In the genomic region with DNA sequence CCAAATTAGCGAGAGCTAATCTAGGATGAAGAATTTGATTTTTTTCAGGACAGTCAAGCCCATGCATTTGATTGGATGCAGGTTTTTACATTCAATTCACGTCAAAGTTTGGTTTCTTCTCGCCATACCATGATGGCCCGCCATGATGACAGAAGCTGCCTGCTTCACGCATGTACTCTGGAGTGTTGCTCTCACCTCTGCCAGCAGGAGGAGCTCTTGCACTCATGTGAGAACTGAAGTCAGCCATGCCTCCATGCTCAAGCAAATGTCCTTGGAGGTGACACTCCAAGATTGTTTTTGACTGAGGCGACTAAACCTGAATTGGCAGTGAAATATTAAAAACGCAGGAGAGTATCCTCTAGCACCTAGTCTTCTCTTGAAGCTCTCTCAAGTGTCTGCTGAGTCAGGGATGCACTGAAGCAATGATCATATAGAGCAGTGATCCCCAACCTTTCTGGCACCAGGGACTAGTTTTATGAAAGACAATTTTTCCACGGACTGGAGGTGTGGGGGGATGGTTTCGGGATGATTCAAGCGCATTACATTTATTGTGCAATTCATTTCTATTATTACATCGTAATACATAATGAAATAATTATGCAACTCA, we compare ENCODE assay signal across 8 cellular contexts.
DNase-seq lines count a peak whose midpoint lies in the region; ATAC-seq and FAIRE-seq lines count a peak whose summit lies in the region.

No MANE protein-coding gene starts in this region.

- DNase-seq in SJCRH30 (peak; percentile 54 to 71), iPS-NIHi11 (ENCODE audit: low spot score) (peak; percentile 64)
- peak; percentile 68 for DNase-seq in activated naive CD8-positive, alpha-beta T cell treated with anti-CD3 and anti-CD28 coated beads, Interleukin-2, amount 50 U/mL, for 24 hours
- DNase-seq in stimulated activated CD4-positive, alpha-beta T cell treated with anti-CD3 and anti-CD28 coated beads, Interleukin-4, amount 100 ng/mL, for 4 hours: peak; percentile 27 to 53
- DNase-seq in central memory CD4-positive, alpha-beta T cell: no peak

- H3K36me3 Mint-ChIP-seq in activated naive CD8-positive, alpha-beta T cell treated with anti-CD3 and anti-CD28 coated beads, Interleukin-2, amount 50 U/mL, for 24 hours (ENCODE audit: low read depth): no peaks in the 10 kb centered on the region

- no peaks in the 10 kb centered on the region for H3K9me3 Mint-ChIP-seq in activated naive CD8-positive, alpha-beta T cell treated with anti-CD3 and anti-CD28 coated beads, Interleukin-2, amount 50 U/mL, for 24 hours

- H3K4me3 ChIP-seq in SJCRH30: no peak overlapping the region

- no peak overlapping the region for H3K27ac ChIP-seq in SJCRH30

- H3K4me1 Mint-ChIP-seq in activated naive CD8-positive, alpha-beta T cell treated with anti-CD3 and anti-CD28 coated beads, Interleukin-2, amount 50 U/mL, for 24 hours: no peaks in the 10 kb centered on the region

- ATAC-seq in GM21381 (IDR thresholded peaks at IDR 0.05; ENCODE audit: unreplicated experiment): peak; percentile 98
- peak; percentile 94 for ATAC-seq in HG03575 (IDR thresholded peaks at IDR 0.05; ENCODE audit: extremely low read depth, insufficient number of reproducible peaks, low FRiP score, unreplicated experiment)
- peak; percentile 59 for ATAC-seq in activated naive CD8-positive, alpha-beta T cell treated with anti-CD3 and anti-CD28 coated beads, Interleukin-2, amount 50 U/mL, for 24 hours

- no peak overlapping the region for H3K27ac Mint-ChIP-seq in activated naive CD8-positive, alpha-beta T cell treated with anti-CD3 and anti-CD28 coated beads, Interleukin-2, amount 50 U/mL, for 24 hours

- peaks cover 9% of the 10 kb centered on the region for H3K27me3 Mint-ChIP-seq in activated naive CD8-positive, alpha-beta T cell treated with anti-CD3 and anti-CD28 coated beads, Interleukin-2, amount 50 U/mL, for 24 hours

- H3K27me3 ChIP-seq in SJCRH30: no peaks in the 10 kb centered on the region

- no peaks in the 10 kb centered on the region for H3K4me1 ChIP-seq in SJCRH30

- H3K36me3 ChIP-seq in SJCRH30: no peaks in the 10 kb centered on the region

- peak; percentile 90 for FAIRE-seq in G401.6 (lab: Jason Lieb, UNC)

- no peaks in the 10 kb centered on the region for H3K9me3 ChIP-seq in SJCRH30 (replicated peaks)

- no peak overlapping the region for H3K4me3 Mint-ChIP-seq in activated naive CD8-positive, alpha-beta T cell treated with anti-CD3 and anti-CD28 coated beads, Interleukin-2, amount 50 U/mL, for 24 hours
